14 cellular contexts compared by ENCODE assay signal in the genomic region with DNA sequence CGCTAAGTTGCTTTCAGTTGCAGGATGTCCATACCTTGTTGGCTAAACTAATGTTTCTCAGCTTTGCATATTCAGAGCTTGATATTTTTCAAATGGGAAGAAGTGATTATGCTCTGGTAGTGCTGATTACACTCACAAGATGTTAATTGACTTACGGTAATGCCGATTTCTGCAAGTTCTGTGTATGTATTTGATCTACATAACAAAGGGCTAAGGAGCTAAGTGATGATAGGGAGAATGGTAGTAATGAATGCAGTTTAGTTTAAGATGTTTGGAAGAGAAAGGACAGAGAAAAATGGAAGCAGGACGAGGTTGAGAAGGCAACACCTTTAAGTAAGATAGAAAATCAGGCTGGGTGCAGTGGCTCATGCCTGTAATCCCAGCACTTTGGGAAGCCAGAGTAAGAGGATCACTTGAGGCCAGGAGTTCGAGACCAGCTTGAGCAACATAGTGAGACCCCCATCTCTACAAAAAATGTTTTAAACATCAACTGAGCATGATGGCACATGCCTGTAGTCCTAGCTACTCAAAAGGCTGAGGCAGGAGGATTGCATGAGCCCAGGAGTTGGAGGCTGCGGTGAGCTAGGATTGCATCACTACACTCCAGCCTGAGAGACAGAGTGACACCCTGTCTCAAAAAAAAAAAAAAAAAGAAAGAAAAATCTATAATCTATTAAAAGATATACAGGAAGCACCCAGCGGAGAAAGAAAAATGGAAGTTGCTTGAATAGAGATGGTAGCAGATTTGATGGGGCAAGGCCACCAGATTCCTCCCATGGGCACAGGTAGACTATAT.
A peak's percentile ranks its signal among the peaks of the same experiment; 100 is the strongest.
DNase-seq lines count a peak whose midpoint lies in the region; ATAC-seq and TF ChIP-seq lines count a peak whose summit lies in the region.
"Had no signal": no experiment of that assay in that cellular context is flagged by ENCODE, and none has a peak within 500 bp of the region (broad histone marks: within the 10 kb centered on the region; RNA-seq: fewer than 3 reads in every experiment).

No MANE protein-coding gene starts in this region.

- H3K9me3 Mint-ChIP-seq in activated naive CD4-positive, alpha-beta T cell treated with anti-CD3 and anti-CD28 coated beads, Interleukin-2, amount 50 U/mL, for 24 hours = no peaks in the 10 kb centered on the region
- peaks cover 2% of the 10 kb centered on the region for H3K9me3 Mint-ChIP-seq in activated naive CD8-positive, alpha-beta T cell treated with anti-CD3 and anti-CD28 coated beads for 36 hours
- peaks cover 0 to 2% of the 10 kb centered on the region in 2 donors for H3K9me3 Mint-ChIP-seq in stimulated activated naive B cell treated with anti-CD40 and anti-IgM and Interleukin-4, amounts not matched to agents 10 μg/mL and 1 μg/mL and 100 μg/mL, for 72 hours
- no peaks in the 10 kb centered on the region for H3K9me3 Mint-ChIP-seq in chondrocyte (ENCODE audit: low read depth)
- H3K9me3 Mint-ChIP-seq: nephron had no signal

- peaks cover 88% of the 10 kb centered on the region for H3K4me1 Mint-ChIP-seq in activated naive CD4-positive, alpha-beta T cell treated with anti-CD3 and anti-CD28 coated beads, Interleukin-2, amount 50 U/mL, for 24 hours
- peaks cover 62% of the 10 kb centered on the region for H3K4me1 Mint-ChIP-seq in activated naive CD8-positive, alpha-beta T cell treated with anti-CD3 and anti-CD28 coated beads for 36 hours
- H3K4me1 Mint-ChIP-seq in stimulated activated naive B cell treated with anti-CD40 and anti-IgM and Interleukin-4, amounts not matched to agents 10 μg/mL and 1 μg/mL and 100 μg/mL, for 72 hours = peaks cover 42 to 71% of the 10 kb centered on the region in 2 donors
- peaks cover 32% of the 10 kb centered on the region for H3K4me1 Mint-ChIP-seq in chondrocyte (ENCODE audit: low read depth)

- H3K36me3 Mint-ChIP-seq in activated naive CD4-positive, alpha-beta T cell treated with anti-CD3 and anti-CD28 coated beads, Interleukin-2, amount 50 U/mL, for 24 hours = peaks cover 7% of the 10 kb centered on the region
- H3K36me3 Mint-ChIP-seq in activated naive CD8-positive, alpha-beta T cell treated with anti-CD3 and anti-CD28 coated beads for 36 hours = peaks cover 14% of the 10 kb centered on the region
- peaks cover 0 to 5% of the 10 kb centered on the region in 2 donors for H3K36me3 Mint-ChIP-seq in stimulated activated naive B cell treated with anti-CD40 and anti-IgM and Interleukin-4, amounts not matched to agents 10 μg/mL and 1 μg/mL and 100 μg/mL, for 72 hours
- peaks cover 2% of the 10 kb centered on the region for H3K36me3 Mint-ChIP-seq in chondrocyte (ENCODE audit: low read depth)

- H3K4me3 Mint-ChIP-seq in activated naive CD4-positive, alpha-beta T cell treated with anti-CD3 and anti-CD28 coated beads, Interleukin-2, amount 50 U/mL, for 24 hours = peak overlapping the region; percentile 62
- peak overlapping the region; percentile 46 for H3K4me3 Mint-ChIP-seq in activated naive CD8-positive, alpha-beta T cell treated with anti-CD3 and anti-CD28 coated beads for 36 hours
- peak overlapping the region; percentile 33 to 58 for H3K4me3 Mint-ChIP-seq in stimulated activated naive B cell treated with anti-CD40 and anti-IgM and Interleukin-4, amounts not matched to agents 10 μg/mL and 1 μg/mL and 100 μg/mL, for 72 hours
- H3K4me3 Mint-ChIP-seq in chondrocyte (ENCODE audit: unreplicated experiment) = no peak overlapping the region
- H3K4me3 Mint-ChIP-seq: nephron had no signal

- TF ChIP-seq CTCF in chondrocyte (IDR thresholded peaks at IDR 0.05) = no peak

- H3K27me3 Mint-ChIP-seq in activated naive CD4-positive, alpha-beta T cell treated with anti-CD3 and anti-CD28 coated beads, Interleukin-2, amount 50 U/mL, for 24 hours = no peaks in the 10 kb centered on the region
- H3K27me3 Mint-ChIP-seq in activated naive CD8-positive, alpha-beta T cell treated with anti-CD3 and anti-CD28 coated beads for 36 hours = no peaks in the 10 kb centered on the region
- no peaks in the 10 kb centered on the region for H3K27me3 Mint-ChIP-seq in stimulated activated naive B cell treated with anti-CD40 and anti-IgM and Interleukin-4, amounts not matched to agents 10 μg/mL and 1 μg/mL and 100 μg/mL, for 72 hours
- H3K27me3 Mint-ChIP-seq in chondrocyte (ENCODE audit: low read depth) = no peaks in the 10 kb centered on the region

- H3K27ac Mint-ChIP-seq in activated naive CD4-positive, alpha-beta T cell treated with anti-CD3 and anti-CD28 coated beads, Interleukin-2, amount 50 U/mL, for 24 hours = peak overlapping the region; percentile 94
- peak overlapping the region; percentile 97 for H3K27ac Mint-ChIP-seq in activated naive CD8-positive, alpha-beta T cell treated with anti-CD3 and anti-CD28 coated beads for 36 hours
- peak overlapping the region; percentile 94 for H3K27ac Mint-ChIP-seq in stimulated activated naive B cell treated with anti-CD40 and anti-IgM and Interleukin-4, amounts not matched to agents 10 μg/mL and 1 μg/mL and 100 μg/mL, for 72 hours
- H3K27ac Mint-ChIP-seq in chondrocyte (ENCODE audit: unreplicated experiment) = no peak overlapping the region
- H3K27ac Mint-ChIP-seq: nephron had no signal

- ATAC-seq in stimulated activated naive B cell treated with anti-CD40 and anti-IgM and Interleukin-4, amounts not matched to agents 10 μg/mL and 1 μg/mL and 100 μg/mL, for 72 hours (replicated peaks) = no peak

- no peak for DNase-seq in activated naive CD4-positive, alpha-beta T cell treated with Interleukin-2 at 50 U/mL for 16 hours
- DNase-seq in NOMO-1 treated with DMSO at 0.1 percent for 48 hours (lab: John Stamatoyannopoulos, UW; ENCODE audit: unreplicated experiment) (peak; percentile 25), HuH-7 (ENCODE audit: low spot score) (no peak), putamen (ENCODE audit: low spot score) (no peak), chondrocyte (ENCODE audit: low spot score) (no peak)
- no peak for DNase-seq in activated naive CD8-positive, alpha-beta T cell treated with anti-CD3 and anti-CD28 coated beads for 36 hours
- DNase-seq in stimulated activated naive B cell treated with anti-CD40 and anti-IgM and Interleukin-4, amounts not matched to agents 10 μg/mL and 1 μg/mL and 100 μg/mL, for 72 hours = no peak
- DNase-seq: activated CD4-positive, alpha-beta T cell treated with anti-CD3 and anti-CD28 coated beads for 1 hour; heart right ventricle; NCI-H2081; stimulated activated CD4-positive, alpha-beta T cell treated with anti-CD3 and anti-CD28 coated beads, Interleukin-4, amount 100 ng/mL, for 24 hours; stimulated activated naive CD4-positive, alpha-beta T cell treated with Interleukin-2 at 50 U/mL for 16 hours had no signal
